14 cellular contexts compared by ENCODE assay signal in genomic region chr2:9419558-9419957, GRCh38. TPM values are rescaled to one million over a fixed set of nuclear protein-coding genes. Genes with fewer than 3 reads are reported as not detected.
DNase-seq lines count a peak whose midpoint lies in the region; ATAC-seq and TF ChIP-seq lines count a peak whose summit lies in the region.
"Had no signal": no experiment of that assay in that cellular context is flagged by ENCODE, and none has a peak within 500 bp of the region (broad histone marks: within the 10 kb centered on the region; RNA-seq: fewer than 3 reads in every experiment).

No MANE protein-coding gene starts in this region.

- peak overlapping the region; percentile 68 for H3K27ac Mint-ChIP-seq in activated T-cell treated with anti-CD3 and anti-CD28 coated beads, Interleukin-2, amount 50 U/mL, for 24 hours
- peak overlapping the region in 1 of 5 experiments; percentile 31 for H3K27ac Mint-ChIP-seq in brain
- H3K27ac Mint-ChIP-seq in type B pancreatic cell: no peak overlapping the region
- H3K27ac Mint-ChIP-seq in effector memory CD8-positive, alpha-beta T cell: no peak overlapping the region
- H3K27ac Mint-ChIP-seq: H9 had no signal

- H3K36me3 Mint-ChIP-seq in activated T-cell treated with anti-CD3 and anti-CD28 coated beads, Interleukin-2, amount 50 U/mL, for 24 hours (ENCODE audit: low read depth): peaks cover 69% of the 10 kb centered on the region
- H3K36me3 Mint-ChIP-seq in brain: peaks cover 21% of the 10 kb centered on the region
- peaks cover 10% of the 10 kb centered on the region for H3K36me3 Mint-ChIP-seq in type B pancreatic cell
- H3K36me3 Mint-ChIP-seq in effector memory CD8-positive, alpha-beta T cell (ENCODE audit: insufficient read depth): peaks cover 35% of the 10 kb centered on the region

- no peaks in the 10 kb centered on the region for H3K9me3 Mint-ChIP-seq in activated T-cell treated with anti-CD3 and anti-CD28 coated beads, Interleukin-2, amount 50 U/mL, for 24 hours
- H3K9me3 Mint-ChIP-seq in brain (peaks cover 0 to 4% (median 0%) of the 10 kb centered on the region in 5 experiments), type B pancreatic cell (no peaks in the 10 kb centered on the region)
- no peaks in the 10 kb centered on the region for H3K9me3 Mint-ChIP-seq in effector memory CD8-positive, alpha-beta T cell
- H3K9me3 Mint-ChIP-seq: H9 had no signal

- H3K4me1 Mint-ChIP-seq in activated T-cell treated with anti-CD3 and anti-CD28 coated beads, Interleukin-2, amount 50 U/mL, for 24 hours (ENCODE audit: low read depth): peaks cover 62% of the 10 kb centered on the region
- peaks cover 50% of the 10 kb centered on the region for H3K4me1 Mint-ChIP-seq in brain
- H3K4me1 Mint-ChIP-seq in type B pancreatic cell (ENCODE audit: unreplicated experiment): peaks cover 22% of the 10 kb centered on the region
- H3K4me1 Mint-ChIP-seq in effector memory CD8-positive, alpha-beta T cell (ENCODE audit: low read depth in 2 of 2): peaks cover 45 to 60% of the 10 kb centered on the region in 2 donors

- DNase-seq in activated T-cell treated with anti-CD3 and anti-CD28 coated beads, Interleukin-2, amount 50 U/mL, for 24 hours: no peak
- no peak for DNase-seq in activated T-cell treated with anti-CD3 and anti-CD28 coated beads, Interleukin-2, amount 50 U/mL, for 1 hour
- DNase-seq in NCI-H524 (lab: John Stamatoyannopoulos, UW): peak; percentile 67 to 90
- DNase-seq in type B pancreatic cell (ENCODE audit: extremely low spot score, unreplicated experiment): no peak
- DNase-seq in effector memory CD8-positive, alpha-beta T cell: no peak
- DNase-seq: Caco-2, DMS53, H9, NCI-H1417, NCI-H187 treated with DMSO at 0.1 percent for 48 hours, Peyer's patch had no signal

- no peak overlapping the region for H3K4me3 Mint-ChIP-seq in activated T-cell treated with anti-CD3 and anti-CD28 coated beads, Interleukin-2, amount 50 U/mL, for 24 hours
- H3K4me3 Mint-ChIP-seq in brain: peak overlapping the region in 4 of 5 experiments; percentile 5 to 81 (median 38)
- peak overlapping the region; percentile 29 for H3K4me3 Mint-ChIP-seq in type B pancreatic cell
- H3K4me3 Mint-ChIP-seq in effector memory CD8-positive, alpha-beta T cell: no peak overlapping the region
- H3K4me3 Mint-ChIP-seq: H9 had no signal

- TF ChIP-seq CTCF in brain (conservative IDR thresholded peaks at IDR 0.05) (no peak), type B pancreatic cell (conservative IDR thresholded peaks at IDR 0.05) (no peak)

- ATAC-seq in HG03469 (IDR thresholded peaks at IDR 0.05; ENCODE audit: unreplicated experiment): no peak
- ATAC-seq in effector memory CD8-positive, alpha-beta T cell (replicated peaks): no peak
- ATAC-seq: Right ventricle myocardium inferior had no signal

- no peaks in the 10 kb centered on the region for H3K27me3 Mint-ChIP-seq in activated T-cell treated with anti-CD3 and anti-CD28 coated beads, Interleukin-2, amount 50 U/mL, for 24 hours
- H3K27me3 Mint-ChIP-seq in brain (no peaks in the 10 kb centered on the region), type B pancreatic cell (no peaks in the 10 kb centered on the region)
- no peaks in the 10 kb centered on the region for H3K27me3 Mint-ChIP-seq in effector memory CD8-positive, alpha-beta T cell

RNA-seq across cellular contexts. Expression of gene ITGB1BP1, which starts 3.8 kb away (rescaled TPM):
- polyA plus RNA-seq in brain (ENCODE audit: insufficient read depth, low read depth, low replicate concordance): 64.5 TPM
- 57.2 and 79.0 TPM in 2 replicates for total RNA-seq in type B pancreatic cell (ENCODE audit: low replicate concordance)

RNA-seq across cellular contexts. Expression of gene CPSF3, which starts 3.9 kb away (rescaled TPM):
- polyA plus RNA-seq in brain (ENCODE audit: insufficient read depth, low read depth, low replicate concordance): 24.1 TPM
- total RNA-seq in type B pancreatic cell (ENCODE audit: low replicate concordance): 38.9 and 60.6 TPM in 2 replicates

RNA-seq across cellular contexts. Expression of gene IAH1, which starts 54.8 kb away (rescaled TPM):
- polyA plus RNA-seq in brain (ENCODE audit: insufficient read depth, low read depth, low replicate concordance): 23.6 TPM
- total RNA-seq in type B pancreatic cell (ENCODE audit: low replicate concordance): 32.4 and 43.9 TPM in 2 replicates

Comparison
In these comparisons a context has a peak if more than half of its experiments do, and no peak if none do; other contexts are left out.
1. DNase-seq: peak in NCI-H524 (2 of 2); none in activated T-cell treated with anti-CD3 and anti-CD28 coated beads, Interleukin-2, amount 50 U/mL, for 24 hours (single experiment), activated T-cell treated with anti-CD3 and anti-CD28 coated beads, Interleukin-2, amount 50 U/mL, for 1 hour (single experiment), type B pancreatic cell (single experiment) and effector memory CD8-positive, alpha-beta T cell (0 of 3).
2. H3K4me3 Mint-ChIP-seq: peak in brain (4 of 5) and type B pancreatic cell (single experiment); none in activated T-cell treated with anti-CD3 and anti-CD28 coated beads, Interleukin-2, amount 50 U/mL, for 24 hours (single experiment) and effector memory CD8-positive, alpha-beta T cell (0 of 2).